Comparison of ENCODE assay signal across 19 cellular contexts in the genomic region with DNA sequence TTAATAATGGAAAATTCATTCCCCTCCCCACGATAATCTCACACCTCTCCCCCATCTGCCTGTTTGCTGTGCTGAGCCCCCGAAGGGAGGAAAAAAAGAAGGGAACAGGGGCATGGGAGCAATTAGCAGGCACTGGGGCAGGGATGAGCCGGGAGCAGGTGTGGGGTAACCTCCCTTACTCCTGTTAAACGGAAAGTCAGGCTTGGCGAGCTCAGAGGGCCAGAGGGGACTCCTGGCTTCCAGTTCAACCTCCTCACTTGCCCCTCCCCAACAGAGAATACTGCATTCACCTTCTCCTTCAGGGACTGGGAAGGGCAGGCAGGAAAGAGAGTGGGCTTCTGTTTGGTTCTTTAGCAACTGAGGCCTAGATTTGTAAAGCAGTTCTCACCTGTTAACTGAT. TPM values are rescaled to one million over a fixed set of nuclear protein-coding genes. Genes with fewer than 3 reads are reported as not detected.
DNase-seq lines count a peak whose midpoint lies in the region; ATAC-seq, FAIRE-seq and TF ChIP-seq lines count a peak whose summit lies in the region.
"Had no signal": no experiment of that assay in that cellular context is flagged by ENCODE, and none has a peak within 500 bp of the region (broad histone marks: within the 10 kb centered on the region; RNA-seq: fewer than 3 reads in every experiment).

No MANE protein-coding gene starts in this region.

- H3K4me1 Mint-ChIP-seq in activated T-cell treated with anti-CD3 and anti-CD28 coated beads, Interleukin-2, amount 50 U/mL, for 24 hours (ENCODE audit: low read depth): peaks cover 11% of the 10 kb centered on the region
- H3K4me1 Mint-ChIP-seq in activated T-cell treated with anti-CD3 and anti-CD28 coated beads, Interleukin-2, amount 50 U/mL, for 72 hours (ENCODE audit: low read depth): peaks cover 14% of the 10 kb centered on the region
- peaks cover 11% of the 10 kb centered on the region for H3K4me1 Mint-ChIP-seq in type B pancreatic cell (ENCODE audit: unreplicated experiment)
- H3K4me1 Mint-ChIP-seq: activated T-helper 17 cell treated with anti-CD3 and anti-CD28 coated beads, Interleukin-2, amount 50 U/mL, for 72 hours had no signal

- peaks cover 8% of the 10 kb centered on the region; the same call in 1 of the 2 replicates for H3K23me2 ChIP-seq in H1 (ENCODE audit: low read depth, low read length)

- FAIRE-seq in H1 (lab: Jason Lieb, UNC): no peak
- FAIRE-seq: small intestine, TTC549 had no signal

- no peak overlapping the region for H4K91ac ChIP-seq in H1 (replicated peaks; ENCODE audit: insufficient read length, low read length)

- no peak for TF ChIP-seq CTCF in H1 (IDR thresholded peaks at IDR 0.05; ENCODE audit: control extremely low read depth in 1 of 3, insufficient read depth in 1 of 3, low read depth in 1 of 3, low read length in 3 of 3)
- no peak for TF ChIP-seq CTCF in type B pancreatic cell (conservative IDR thresholded peaks at IDR 0.05)

- H3K4me1 ChIP-seq in H1 (replicated peaks in 1 of 4; ENCODE audit: control insufficient read depth in 3 of 4, insufficient read depth in 4 of 4, low read length in 3 of 4) (peaks cover 7 to 8% (median 7%) of the 10 kb centered on the region in 4 experiments; a peak in 5 of 7 replicates), mesendoderm (ENCODE audit: control insufficient read depth, low read depth, low read length) (peaks cover 5% of the 10 kb centered on the region)

- H3K9me3 ChIP-seq in H1 (ENCODE audit: insufficient read depth in 2 of 2, low read depth in 1 of 2, low read length in 1 of 2): no peaks in the 10 kb centered on the region

- peak overlapping the region; percentile 81; the same call in 1 of the 2 replicates for H2BK15ac ChIP-seq in H1 (ENCODE audit: low read length)
- H2BK15ac ChIP-seq in mesendoderm (replicated peaks; ENCODE audit: low read depth): no peak overlapping the region

- H3K79me1 ChIP-seq in H1 (ENCODE audit: low read depth, low read length) (no peaks in the 10 kb centered on the region), mesendoderm (ENCODE audit: low read length) (no peaks in the 10 kb centered on the region)

- H3K4me2 ChIP-seq in H1 (ENCODE audit: insufficient read depth in 1 of 2, low read depth in 2 of 2, low read length in 2 of 2) (peak overlapping the region; percentile 89 to 97; a peak in 3 of 4 replicates), mesendoderm (ENCODE audit: low read length) (no peak overlapping the region)
- H3K4me2 ChIP-seq: KMS-11 had no signal

- DNase-seq in activated T-cell treated with anti-CD3 and anti-CD28 coated beads, Interleukin-2, amount 50 U/mL, for 24 hours: no peak
- no peak for DNase-seq in activated T-cell treated with anti-CD3 and anti-CD28 coated beads, Interleukin-2, amount 50 U/mL, for 72 hours
- DNase-seq in H1 (ENCODE audit: low read depth in 1 of 2, low spot score in 2 of 2) (no peak), mesendoderm (no peak), type B pancreatic cell (ENCODE audit: extremely low spot score, unreplicated experiment) (no peak), HT-29 (ENCODE audit: low spot score) (no peak)
- DNase-seq: 8988T; activated CD4-positive, alpha-beta memory T cell treated with anti-CD3 and anti-CD28 coated beads for 36 hours; amygdala; CD4-positive, alpha-beta T cell; NCI-H1417 treated with DMSO at 0.1 percent for 48 hours; stimulated activated naive CD4-positive, alpha-beta T cell had no signal

- H3K56ac ChIP-seq in H1 (replicated peaks; ENCODE audit: insufficient read length, low read depth, low read length) (no peak overlapping the region), mesendoderm (ENCODE audit: low read length) (peak overlapping the region; percentile 54)

- H4K5ac ChIP-seq in H1 (ENCODE audit: insufficient read length, low read depth, low read length): no peak overlapping the region
- H4K5ac ChIP-seq in mesendoderm (ENCODE audit: low read length): no peak overlapping the region

- H4K8ac ChIP-seq in H1 (ENCODE audit: extremely low read depth, insufficient read depth, low read length) (no peak overlapping the region), mesendoderm (ENCODE audit: low read depth, low read length) (no peak overlapping the region)

- 0 out of 2 replicates have a peak overlapping the region, but pooled peaks have one; percentile 21 for H2BK20ac ChIP-seq in H1 (ENCODE audit: low read length)

- H2AK5ac ChIP-seq in H1 (ENCODE audit: low read depth, low read length) (no peak overlapping the region), mesendoderm (ENCODE audit: low read length) (no peak overlapping the region)

- TF ChIP-seq POLR2A in H1 (IDR thresholded peaks at IDR 0.05; ENCODE audit: control extremely low read depth in 1 of 2, low read depth in 2 of 2, low read length in 2 of 2): no peak

- POLR2A ChIA-PET in H1 (lab: Charles Lee; ENCODE audit: partially characterized antibody): no interaction called here

- no peak overlapping the region for H3K9ac ChIP-seq in H1 (replicated peaks in 1 of 4; ENCODE audit: extremely low read depth in 1 of 4, low read depth in 3 of 4, low read length in 3 of 4)
- no peak overlapping the region for H3K9ac ChIP-seq in mesendoderm (ENCODE audit: low read length)
- H3K9ac ChIP-seq: KMS-11 had no signal

- ATAC-seq in activated T-cell treated with anti-CD3 and anti-CD28 coated beads, Interleukin-2, amount 50 U/mL, for 72 hours (replicated peaks in 1 of 2): no peak
- ATAC-seq in GM21360 (IDR thresholded peaks at IDR 0.05; ENCODE audit: unreplicated experiment) (no peak), HG03280 (IDR thresholded peaks at IDR 0.05; ENCODE audit: unreplicated experiment) (no peak)
- ATAC-seq: activated T-helper 17 cell treated with anti-CD3 and anti-CD28 coated beads, Interleukin-2, amount 50 U/mL, for 72 hours; esophagus mucosa had no signal

- H3K14ac ChIP-seq in H1 (ENCODE audit: insufficient read length): no peak overlapping the region

- H3K18ac ChIP-seq in H1 (ENCODE audit: extremely low read depth, low read length) (peak overlapping the region; percentile 19), mesendoderm (ENCODE audit: low read length) (no peak overlapping the region)

- H4K20me1 ChIP-seq in H1 (replicated peaks in 1 of 2; ENCODE audit: control insufficient read depth in 1 of 2, insufficient read depth in 2 of 2, low read length in 2 of 2): peaks cover 0 to 3% of the 10 kb centered on the region in 2 experiments

- no peaks in the 10 kb centered on the region for H3K36me3 Mint-ChIP-seq in activated T-cell treated with anti-CD3 and anti-CD28 coated beads, Interleukin-2, amount 50 U/mL, for 24 hours (ENCODE audit: low read depth)
- H3K36me3 Mint-ChIP-seq in activated T-cell treated with anti-CD3 and anti-CD28 coated beads, Interleukin-2, amount 50 U/mL, for 72 hours (ENCODE audit: insufficient read depth in 2 of 2): peaks cover 0 to 5% of the 10 kb centered on the region in 2 donors
- no peaks in the 10 kb centered on the region for H3K36me3 Mint-ChIP-seq in type B pancreatic cell
- H3K36me3 Mint-ChIP-seq: activated CD4-positive, alpha-beta memory T cell treated with anti-CD3 and anti-CD28 coated beads for 36 hours had no signal

- no peaks in the 10 kb centered on the region for H3K79me2 ChIP-seq in H1 (ENCODE audit: control insufficient read depth in 1 of 2, insufficient read depth in 2 of 2, low read length in 2 of 2)
- no peaks in the 10 kb centered on the region for H3K79me2 ChIP-seq in mesendoderm (ENCODE audit: control insufficient read depth, insufficient read depth, low read length)

- H3K27ac ChIP-seq in H1 (ENCODE audit: low read depth, low read length): no peak overlapping the region
- H3K27ac ChIP-seq in mesendoderm (ENCODE audit: low read depth, low read length): no peak overlapping the region
- H3K27ac ChIP-seq: KMS-11 had no signal

- H3K36me3 ChIP-seq in H1 (ENCODE audit: control insufficient read depth in 2 of 4, insufficient read depth in 4 of 4, low read length in 3 of 4) (no peaks in the 10 kb centered on the region), mesendoderm (ENCODE audit: control insufficient read depth, insufficient read depth, low read length) (no peaks in the 10 kb centered on the region)

- peak overlapping the region in 1 of 4 experiments; percentile 79; a peak in 2 of 8 replicates for H3K4me3 ChIP-seq in H1 (ENCODE audit: extremely low read depth in 1 of 4, insufficient read depth in 2 of 4, low read depth in 3 of 4, low read length in 4 of 4)
- no peak overlapping the region for H3K4me3 ChIP-seq in mesendoderm (ENCODE audit: low read length)

- no peak for TF ChIP-seq RAD21 in H1 (IDR thresholded peaks at IDR 0.05 in 1 of 2, conservative IDR thresholded peaks at IDR 0.05 in 1 of 2; ENCODE audit: low read depth in 2 of 2, low read length in 2 of 2)

- no peak overlapping the region for H2AFZ ChIP-seq in H1 (ENCODE audit: low read length)

- peaks cover 5% of the 10 kb centered on the region for H3K9me3 Mint-ChIP-seq in activated T-cell treated with anti-CD3 and anti-CD28 coated beads, Interleukin-2, amount 50 U/mL, for 24 hours
- H3K9me3 Mint-ChIP-seq in activated T-cell treated with anti-CD3 and anti-CD28 coated beads, Interleukin-2, amount 50 U/mL, for 72 hours: peaks cover 0 to 4% of the 10 kb centered on the region in 2 donors
- peaks cover 4% of the 10 kb centered on the region for H3K9me3 Mint-ChIP-seq in type B pancreatic cell
- H3K9me3 Mint-ChIP-seq: activated T-helper 17 cell treated with anti-CD3 and anti-CD28 coated beads, Interleukin-2, amount 50 U/mL, for 72 hours had no signal

- H3K27me3 ChIP-seq in H1 (replicated peaks in 1 of 4; ENCODE audit: control insufficient read depth in 3 of 4, extremely low read depth in 1 of 4, insufficient read depth in 3 of 4, low read length in 3 of 4) (peaks cover 8 to 31% (median 20%) of the 10 kb centered on the region in 4 experiments), mesendoderm (ENCODE audit: insufficient read depth, low read length, poor library complexity) (peaks cover 7% of the 10 kb centered on the region)

- no peak overlapping the region for H2BK5ac ChIP-seq in H1 (ENCODE audit: low read depth, low read length)
- no peak overlapping the region for H2BK5ac ChIP-seq in mesendoderm (ENCODE audit: low read length)

- CTCF ChIA-PET in H1 (lab: Charles Lee; ENCODE audit: partially characterized antibody): interaction anchor here (1.2 to 1.5 kb wide), 5 partner anchors 8 to 531 kb away, joined by 3 to 5 read pairs (median 4); no protein-coding TSS in a partner anchor

- H3K27ac Mint-ChIP-seq in activated T-cell treated with anti-CD3 and anti-CD28 coated beads, Interleukin-2, amount 50 U/mL, for 24 hours: no peak overlapping the region
- H3K27ac Mint-ChIP-seq in activated T-cell treated with anti-CD3 and anti-CD28 coated beads, Interleukin-2, amount 50 U/mL, for 72 hours: no peak overlapping the region
- no peak overlapping the region for H3K27ac Mint-ChIP-seq in type B pancreatic cell
- H3K27ac Mint-ChIP-seq: activated CD4-positive, alpha-beta memory T cell treated with anti-CD3 and anti-CD28 coated beads for 36 hours; activated T-helper 17 cell treated with anti-CD3 and anti-CD28 coated beads, Interleukin-2, amount 50 U/mL, for 72 hours; CD4-positive, alpha-beta T cell had no signal

- H3K27me3 Mint-ChIP-seq in activated T-cell treated with anti-CD3 and anti-CD28 coated beads, Interleukin-2, amount 50 U/mL, for 24 hours: peaks cover 41% of the 10 kb centered on the region
- H3K27me3 Mint-ChIP-seq in activated T-cell treated with anti-CD3 and anti-CD28 coated beads, Interleukin-2, amount 50 U/mL, for 72 hours (ENCODE audit: low read depth): peaks cover 60% of the 10 kb centered on the region
- H3K27me3 Mint-ChIP-seq in type B pancreatic cell: peaks cover 75% of the 10 kb centered on the region

- H3K23ac ChIP-seq in H1 (ENCODE audit: insufficient read length): no peak overlapping the region
- no peak overlapping the region for H3K23ac ChIP-seq in mesendoderm (ENCODE audit: low read length)

- peak overlapping the region; percentile 11 for H3K4me3 Mint-ChIP-seq in activated T-cell treated with anti-CD3 and anti-CD28 coated beads, Interleukin-2, amount 50 U/mL, for 24 hours
- peak overlapping the region in 1 of 2 donors; percentile 90 for H3K4me3 Mint-ChIP-seq in activated T-cell treated with anti-CD3 and anti-CD28 coated beads, Interleukin-2, amount 50 U/mL, for 72 hours
- peak overlapping the region; percentile 95 for H3K4me3 Mint-ChIP-seq in type B pancreatic cell
- H3K4me3 Mint-ChIP-seq: activated CD4-positive, alpha-beta memory T cell treated with anti-CD3 and anti-CD28 coated beads for 36 hours; activated T-helper 17 cell treated with anti-CD3 and anti-CD28 coated beads, Interleukin-2, amount 50 U/mL, for 72 hours had no signal

- WGBS in H1 (ENCODE audit: extremely low coverage in 1 of 2, insufficient coverage in 1 of 2, insufficient read length in 1 of 2, insufficient replicate concordance in 2 of 2, low coverage in 1 of 2, low lambda C conversion rate in 2 of 2, missing lambda C conversion rate in 1 of 2), 2 experiments: 57% methylated on average over 5 of the region's 5 CpGs; no CpG with 5 or more reads in 1 of the 2 experiments
- WGBS in mesendoderm (ENCODE audit: extremely low coverage, insufficient coverage, low lambda C conversion rate): no CpG with 5 or more reads among the region's 5 CpGs

- H2BK12ac ChIP-seq in H1 (ENCODE audit: low read depth, low read length): 0 out of 2 replicates have a peak overlapping the region, but pooled peaks have one; percentile 14

- H3K4ac ChIP-seq in H1 (replicated peaks; ENCODE audit: insufficient read length, low read depth, low read length) (no peak overlapping the region), mesendoderm (ENCODE audit: low read depth, low read length) (no peak overlapping the region)

- no peak for TF ChIP-seq EP300 in H1 (IDR thresholded peaks at IDR 0.05; ENCODE audit: borderline replicate concordance in 1 of 2, low read depth in 2 of 2, low read length in 2 of 2)

- H2BK120ac ChIP-seq in H1 (replicated peaks; ENCODE audit: low read depth, low read length) (no peak overlapping the region), mesendoderm (ENCODE audit: low read depth, low read length) (no peak overlapping the region)

RNA-seq across cellular contexts. Expression of a gene that starts 1.6 kb away (rescaled TPM):
- under 1 TPM; 0.12 to 0.17 TPM for total RNA-seq in activated T-cell treated with anti-CD3 and anti-CD28 coated beads, Interleukin-2, amount 50 U/mL, for 72 hours
- 4.2 and 4.7 TPM in 2 replicates for total RNA-seq in H1 (2021; fragmentation: NEBNext Ultra II Directional; extraction: Animal tissue kit (Norgen Biotek cat#: 25700))
- 0.79 and 1.5 TPM in 2 replicates for polyA plus RNA-seq in H1 (2011; rRNA removed)
- 1.5 TPM for polyA plus RNA-seq in H1 (2011; cell fraction: cytosol; rRNA removed)
- 2.6 TPM for polyA plus RNA-seq in H1 (2011; cell fraction: nucleus; rRNA removed)
- 2.5 to 3.5 TPM (median 2.7 TPM) in 4 replicates for polyA plus RNA-seq in H1 (2012, experiment 1 of 2)
- 1.5 TPM for polyA plus RNA-seq in H1 (2012, experiment 2 of 2)
- 4.3 TPM for polyA plus RNA-seq in H1 (2013, experiment 1 of 2)
- 4.4 TPM for polyA plus RNA-seq in H1 (2013, experiment 2 of 2)
- 1.6 and 1.9 TPM in 2 replicates for polyA minus RNA-seq in H1 (2011; rRNA and poly(A)+ RNA removed)
- polyA minus RNA-seq in H1 (2011; cell fraction: cytosol; rRNA and poly(A)+ RNA removed): 3.7 TPM
- polyA minus RNA-seq in H1 (2011; cell fraction: nucleus; rRNA and poly(A)+ RNA removed): 1.4 TPM
- 2.1 TPM for polyA plus RNA-seq in mesendoderm (2013, experiment 1 of 2)
- 1.8 TPM for polyA plus RNA-seq in mesendoderm (2013, experiment 2 of 2)
- total RNA-seq in type B pancreatic cell (ENCODE audit: low replicate concordance): 6.4 and 12.1 TPM in 2 replicates
- total RNA-seq in HT-29 (2014; rRNA removed; shearing (Covaris generic)): 0.05 TPM in 1 of 2 replicates, not detected in the other
- total RNA-seq: activated CD4-positive, alpha-beta memory T cell treated with anti-CD3 and anti-CD28 coated beads for 36 hours had no signal
